Comparison of ENCODE assay signal across 8 cellular contexts in genomic region chr16:77190190-77190477, GRCh38. TPM values are rescaled to one million over a fixed set of nuclear protein-coding genes. Genes with fewer than 3 reads are reported as not detected.
DNase-seq lines count a peak whose midpoint lies in the region; ATAC-seq, FAIRE-seq and TF ChIP-seq lines count a peak whose summit lies in the region.

No MANE protein-coding gene starts in this region.

- H4K20me1 ChIP-seq in endothelial cell of umbilical vein (replicated peaks; ENCODE audit: control insufficient read depth, extremely low read depth, insufficient read depth, low read length): no peaks in the 10 kb centered on the region

- H3K79me2 ChIP-seq in endothelial cell of umbilical vein (ENCODE audit: control insufficient read depth, insufficient read depth, low read length): peaks cover 23% of the 10 kb centered on the region

- no peaks in the 10 kb centered on the region for H3K9me3 Mint-ChIP-seq in progenitor cell of endocrine pancreas (ENCODE audit: low read depth)

- H3K27ac Mint-ChIP-seq in progenitor cell of endocrine pancreas: peak overlapping the region; percentile 98

- peak overlapping the region; percentile 83 for H2AFZ ChIP-seq in endothelial cell of umbilical vein (ENCODE audit: low read depth, low read length)

- peak overlapping the region; percentile 96 for H3K4me3 Mint-ChIP-seq in progenitor cell of endocrine pancreas (ENCODE audit: low read depth)

- H3K36me3 ChIP-seq in endothelial cell of umbilical vein (ENCODE audit: control insufficient read depth in 2 of 2, extremely low read depth in 1 of 2, insufficient read depth in 2 of 2, low read length in 2 of 2): peaks cover 3 to 17% of the 10 kb centered on the region in 2 experiments

- H3K27me3 Mint-ChIP-seq in progenitor cell of endocrine pancreas: no peaks in the 10 kb centered on the region

- TSS peak; percentile 87 for BruUV-seq in endothelial cell of umbilical vein (replicated peaks; lab: Mats Ljungman, UMichigan)

- TF ChIP-seq POLR2A in endothelial cell of umbilical vein (IDR thresholded peaks at IDR 0.05; ENCODE audit: low read depth, low read length): no peak

- CTCF ChIA-PET in endothelial cell of umbilical vein (lab: Charles Lee): no interaction called here

- H3K9ac ChIP-seq in endothelial cell of umbilical vein (replicated peaks; ENCODE audit: extremely low read depth, insufficient read depth, low read length): peak overlapping the region; percentile 57

- H3K4me2 ChIP-seq in endothelial cell of umbilical vein (ENCODE audit: insufficient read depth, low read length): peak overlapping the region; percentile 42

- H3K27ac ChIP-seq in endothelial cell of umbilical vein (ENCODE audit: insufficient read depth, low read depth, low read length): no peak overlapping the region

- peaks cover 14% of the 10 kb centered on the region for H3K36me3 Mint-ChIP-seq in progenitor cell of endocrine pancreas (ENCODE audit: insufficient read depth)

- H3K9me3 ChIP-seq in endothelial cell of umbilical vein (replicated peaks; ENCODE audit: control insufficient read depth, insufficient read depth, low read length): no peaks in the 10 kb centered on the region

- H3K9me1 ChIP-seq in endothelial cell of umbilical vein (replicated peaks; ENCODE audit: control insufficient read depth, extremely low read depth, insufficient read depth, low read length): no peaks in the 10 kb centered on the region

- H3K4me1 ChIP-seq in endothelial cell of umbilical vein (ENCODE audit: control insufficient read depth, extremely low read depth, insufficient read depth, low read length): peaks cover 12% of the 10 kb centered on the region

- FAIRE-seq in endothelial cell of umbilical vein (lab: Jason Lieb, UNC): no peak

- POLR2A ChIA-PET in endothelial cell of umbilical vein (lab: Charles Lee): no interaction called here

- H3K4me3 ChIP-seq in endothelial cell of umbilical vein (replicated peaks in 1 of 3; ENCODE audit: insufficient read depth in 1 of 3, low read depth in 1 of 3, low read length in 3 of 3): peak overlapping the region; percentile 39 to 91 (median 70)

- dilution Hi-C loops in endothelial cell of umbilical vein (cut with MboI; ENCODE audit: extremely low pct_ligation_motif_present, low sequenced_read_pairs): no loop called here

- TF ChIP-seq CTCF in endothelial cell of umbilical vein (IDR thresholded peaks at IDR 0.05; ENCODE audit: extremely low read depth in 1 of 2, insufficient read depth in 1 of 2, low read depth in 1 of 2, low read length in 2 of 2): no peak
- no peak for TF ChIP-seq CTCF in progenitor cell of endocrine pancreas (IDR thresholded peaks at IDR 0.05; ENCODE audit: unreplicated experiment)

- intact Hi-C loops in endothelial cell of umbilical vein (cut with micrococcal nuclease): loop anchor here (1.0 kb wide), 5 partner anchors 17 to 1542 kb away; partner anchors contain the start of gene WWOX

- peaks cover 23% of the 10 kb centered on the region for H3K4me1 Mint-ChIP-seq in progenitor cell of endocrine pancreas (ENCODE audit: low read depth)

- peaks cover 2% of the 10 kb centered on the region in 2 experiments for H3K27me3 ChIP-seq in endothelial cell of umbilical vein (ENCODE audit: control insufficient read depth in 2 of 2, insufficient read depth in 2 of 2, low read length in 2 of 2)

- DNase-seq in NCI-H2171 treated with DMSO at 0.1 percent for 48 hours (lab: John Stamatoyannopoulos, UW): peak; percentile 63
- DNase-seq in endothelial cell of umbilical vein (ENCODE audit: low read depth, low spot score): no peak
- no peak for DNase-seq in progenitor cell of endocrine pancreas (ENCODE audit: low spot score, unreplicated experiment)
- no peak for DNase-seq in stimulated activated naive CD4-positive, alpha-beta T cell treated with Interleukin-2 at 50 U/mL for 16 hours (lab: John Stamatoyannopoulos, UW)

- ATAC-seq in GM19328 (IDR thresholded peaks at IDR 0.05; ENCODE audit: unreplicated experiment) (peak; percentile 1), GM21576 (IDR thresholded peaks at IDR 0.05; ENCODE audit: unreplicated experiment) (no peak), HG03097 (IDR thresholded peaks at IDR 0.05; ENCODE audit: low FRiP score, unreplicated experiment) (no peak), GM21825 (IDR thresholded peaks at IDR 0.05; ENCODE audit: unreplicated experiment) (no peak)

TF ChIP-seq in endothelial cell of umbilical vein, 7 proteins besides CTCF, POLR2A, EP300 and RAD21:
- TF ChIP-seq POLR2AphosphoS5 (IDR thresholded peaks at IDR 0.05; ENCODE audit: insufficient read depth, low read depth, low read length) (no peak), FOS (IDR thresholded peaks at IDR 0.05; ENCODE audit: borderline replicate concordance, insufficient read depth, low read length) (no peak), JUN (IDR thresholded peaks at IDR 0.05; ENCODE audit: borderline replicate concordance, insufficient read depth, insufficient read length, low read depth) (no peak), EZH2 (IDR thresholded peaks at IDR 0.05; ENCODE audit: borderline replicate concordance, low read depth, low read length, severe bottlenecking) (no peak), MAX (IDR thresholded peaks at IDR 0.05; ENCODE audit: insufficient read depth, insufficient read length) (no peak), MYC (IDR thresholded peaks at IDR 0.05; ENCODE audit: low read depth, low read length) (no peak), GATA2 (IDR thresholded peaks at IDR 0.05; ENCODE audit: insufficient read depth, insufficient read length, low read depth, low read length) (no peak)

RNA-seq across cellular contexts. Expression of gene MON1B, which starts 0.9 kb away (rescaled TPM):
- 50.1 and 57.0 TPM in 2 replicates for total RNA-seq in endothelial cell of umbilical vein
- polyA plus RNA-seq in endothelial cell of umbilical vein: 35.8 and 37.6 TPM in 2 replicates
- 18.3 and 22.9 TPM in 2 replicates for polyA plus RNA-seq in endothelial cell of umbilical vein (2011; cell fraction: cytosol; rRNA removed)
- polyA plus RNA-seq in endothelial cell of umbilical vein (2011; cell fraction: nucleus; rRNA removed): 59.1 and 61.0 TPM in 2 replicates
- 24.1 and 26.7 TPM in 2 replicates for polyA plus RNA-seq in endothelial cell of umbilical vein (2012)
- polyA minus RNA-seq in endothelial cell of umbilical vein: 22.3 and 26.8 TPM in 2 replicates
- 11.0 TPM for polyA minus RNA-seq in endothelial cell of umbilical vein (2011; cell fraction: cytosol; rRNA and poly(A)+ RNA removed)
- 17.9 and 18.7 TPM in 2 replicates for polyA minus RNA-seq in endothelial cell of umbilical vein (2011; cell fraction: nucleus; rRNA and poly(A)+ RNA removed)
- total RNA-seq in progenitor cell of endocrine pancreas: 55.0 and 55.4 TPM in 2 replicates

RNA-seq across cellular contexts. Expression of gene SYCE1L, which starts 9.1 kb away (rescaled TPM):
- total RNA-seq in endothelial cell of umbilical vein: 13.7 and 28.6 TPM in 2 replicates
- polyA plus RNA-seq in endothelial cell of umbilical vein: 6.8 and 16.1 TPM in 2 replicates
- 0.49 and 1.5 TPM in 2 replicates for polyA plus RNA-seq in endothelial cell of umbilical vein (2011; cell fraction: cytosol; rRNA removed)
- polyA plus RNA-seq in endothelial cell of umbilical vein (2011; cell fraction: nucleus; rRNA removed): 3.3 and 4.1 TPM in 2 replicates
- 0.99 and 6.3 TPM in 2 replicates for polyA plus RNA-seq in endothelial cell of umbilical vein (2012)
- polyA minus RNA-seq in endothelial cell of umbilical vein: 0.57 TPM in 1 of 2 replicates, not detected in the other
- not detected for polyA minus RNA-seq in endothelial cell of umbilical vein (2011; cell fraction: cytosol; rRNA and poly(A)+ RNA removed)
- polyA minus RNA-seq in endothelial cell of umbilical vein (2011; cell fraction: nucleus; rRNA and poly(A)+ RNA removed): 0.91 and 1.1 TPM in 2 replicates
- total RNA-seq in progenitor cell of endocrine pancreas: 25.6 and 27.2 TPM in 2 replicates
